Comparison of ENCODE assay signal across 1 cellular context in genomic region chr7:87113904-87114303, GRCh38.
TF ChIP-seq lines count a peak whose summit lies in the region.

No MANE protein-coding gene starts in this region.

TF ChIP-seq in K562, 482 proteins besides CTCF, POLR2A, EP300 and RAD21 (continued from another document):
- peak; percentile 53 for TF ChIP-seq ZNF280A (IDR thresholded peaks at IDR 0.05; ENCODE audit: low read depth, partially characterized antibody)
- peak; percentile 5 for TF ChIP-seq ZFP36 (IDR thresholded peaks at IDR 0.05; ENCODE audit: low read depth, low read length, partially characterized antibody)
TF ChIP-seq in K562: peak in this region for 9; not testable (repeated sequence) for 473.
